8 cellular contexts compared by ENCODE assay signal in the genomic region with DNA sequence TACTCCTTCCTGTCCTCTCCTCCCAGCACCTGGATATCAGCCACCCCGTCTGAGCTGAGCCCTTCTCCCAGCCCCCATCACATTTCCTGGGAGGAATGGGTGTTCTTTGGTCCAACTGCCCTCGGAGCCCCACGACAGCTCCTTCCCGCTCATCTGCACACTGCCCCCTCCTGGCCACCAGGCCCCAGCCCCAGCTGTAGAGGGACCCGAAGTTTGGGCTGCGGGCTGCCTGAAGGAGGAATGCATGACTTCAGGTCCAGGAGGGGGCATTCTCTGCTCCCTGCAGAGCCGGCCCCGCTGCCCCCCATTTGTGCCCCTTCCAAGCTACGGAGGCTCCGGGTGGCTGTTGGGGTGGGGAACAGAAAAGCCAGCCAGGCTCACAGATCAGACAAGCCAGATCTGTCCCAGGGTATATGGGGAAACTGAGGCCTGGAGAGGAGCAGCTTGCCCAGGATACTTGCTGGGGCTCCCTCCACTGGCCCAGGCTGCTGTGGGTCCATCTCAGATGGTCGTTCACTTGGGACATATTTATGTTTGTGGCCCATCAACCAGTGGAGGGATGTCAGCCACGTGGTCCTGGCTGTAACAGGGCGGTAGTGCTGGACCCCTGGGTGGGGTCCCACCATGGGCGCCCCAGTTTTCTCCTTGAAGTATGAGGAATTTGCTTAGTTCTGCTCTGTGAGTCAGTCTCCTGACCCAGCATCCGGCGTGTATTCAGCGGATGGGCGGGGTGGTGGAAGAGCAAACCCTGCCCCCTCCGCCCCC. TPM values are rescaled to one million over a fixed set of nuclear protein-coding genes. Genes with fewer than 3 reads are reported as not detected.
A peak's percentile ranks its signal among the peaks of the same experiment; 100 is the strongest.
DNase-seq lines count a peak whose midpoint lies in the region; ATAC-seq, FAIRE-seq and TF ChIP-seq lines count a peak whose summit lies in the region.

No MANE protein-coding gene starts in this region.

- intact Hi-C loops in natural killer cell (cut with micrococcal nuclease), result loop anchor here (1.0 kb wide), 1 partner anchor 138 kb away; no protein-coding TSS in a partner anchor

- ATAC-seq in natural killer cell, result no peak
- ATAC-seq in natural killer cell treated with Interleukin-12 subunit alpha and Interleukin-12 subunit beta and Interleukin-15 and Interleukin-18, amount 100 ng/mL, for 72 hours, result no peak
- no peak for ATAC-seq in foreskin keratinocyte
- no peak for ATAC-seq in HG03135 (IDR thresholded peaks at IDR 0.05; ENCODE audit: unreplicated experiment)

- no peak for FAIRE-seq in small intestine (lab: Jason Lieb, UNC)

- H3K27me3 ChIP-seq in SJCRH30 (no peaks in the 10 kb centered on the region), foreskin keratinocyte (peaks cover 13% of the 10 kb centered on the region), small intestine (ENCODE audit: control insufficient read depth in 2 of 2, insufficient read depth in 2 of 2, low read length in 2 of 2) (no peaks in the 10 kb centered on the region)
- H3K27me3 ChIP-seq in CD8-positive, alpha-beta memory T cell (ENCODE audit: insufficient read depth, low read length, poor library complexity, severe bottlenecking), result no peaks in the 10 kb centered on the region

- CTCF ChIA-PET in CD8-positive, alpha-beta memory T cell (lab: Charles Lee), result interaction anchor here (1.9 kb wide), 1 partner anchor 11 kb away, joined by 6 read pairs; no protein-coding TSS in a partner anchor

- H3K27ac Mint-ChIP-seq in natural killer cell, result no peak overlapping the region
- no peak overlapping the region for H3K27ac Mint-ChIP-seq in natural killer cell treated with Interleukin-12 subunit alpha and Interleukin-12 subunit beta and Interleukin-15 and Interleukin-18, amount 100 ng/mL, for 72 hours
- H3K27ac Mint-ChIP-seq in CD8-positive, alpha-beta memory T cell, result no peak overlapping the region

- DNase-seq in natural killer cell (no peak), SJCRH30 (peak; percentile 59 to 62), foreskin keratinocyte (no peak), small intestine (peak; percentile 41), T-helper 9 cell (no peak)
- DNase-seq in natural killer cell treated with Interleukin-12 subunit alpha and Interleukin-12 subunit beta and Interleukin-15 and Interleukin-18, amount 100 ng/mL, for 72 hours (ENCODE audit: low spot score), result no peak
- DNase-seq in CD8-positive, alpha-beta memory T cell, result no peak

- H3K4me1 ChIP-seq in SJCRH30, result no peaks in the 10 kb centered on the region
- no peaks in the 10 kb centered on the region for H3K4me1 ChIP-seq in foreskin keratinocyte
- H3K4me1 ChIP-seq in small intestine (ENCODE audit: control insufficient read depth in 2 of 2, insufficient read depth in 1 of 2, low read depth in 1 of 2, low read length in 1 of 2), result no peaks in the 10 kb centered on the region
- no peaks in the 10 kb centered on the region for H3K4me1 ChIP-seq in CD8-positive, alpha-beta memory T cell (ENCODE audit: insufficient read depth, low read length)

- H3K27ac ChIP-seq in SJCRH30 (no peak overlapping the region), foreskin keratinocyte (no peak overlapping the region), small intestine (ENCODE audit: low read depth in 1 of 2, low read length in 1 of 2) (no peak overlapping the region)
- H3K27ac ChIP-seq in CD8-positive, alpha-beta memory T cell (ENCODE audit: low read depth, low read length), result no peak overlapping the region

- POLR2A ChIA-PET in CD8-positive, alpha-beta memory T cell (lab: Charles Lee), result interaction anchor here (0.6 kb wide), 1 partner anchor 13 kb away, joined by 3 read pairs; no protein-coding TSS in a partner anchor

- H3K36me3 ChIP-seq in SJCRH30 (peaks cover 6% of the 10 kb centered on the region), small intestine (ENCODE audit: control insufficient read depth in 2 of 2, insufficient read depth in 2 of 2, low read length in 2 of 2) (no peaks in the 10 kb centered on the region)
- no peaks in the 10 kb centered on the region for H3K36me3 ChIP-seq in CD8-positive, alpha-beta memory T cell (ENCODE audit: insufficient read depth, low read length)

- no peak overlapping the region for H3K4me3 ChIP-seq in SJCRH30
- H3K4me3 ChIP-seq in small intestine (ENCODE audit: low read depth in 1 of 2, low read length in 2 of 2), result no peak overlapping the region
- H3K4me3 ChIP-seq in CD8-positive, alpha-beta memory T cell (ENCODE audit: low read length), result no peak overlapping the region

- peak; percentile 22 for TF ChIP-seq CTCF in natural killer cell (IDR thresholded peaks at IDR 0.05)
- TF ChIP-seq CTCF in foreskin keratinocyte (conservative IDR thresholded peaks at IDR 0.05), result peak; percentile 63

- peaks cover 7 to 14% of the 10 kb centered on the region in 2 donors for H3K27me3 Mint-ChIP-seq in natural killer cell (ENCODE audit: low read depth in 2 of 2)
- peaks cover 4 to 17% of the 10 kb centered on the region in 2 donors for H3K27me3 Mint-ChIP-seq in natural killer cell treated with Interleukin-12 subunit alpha and Interleukin-12 subunit beta and Interleukin-15 and Interleukin-18, amount 100 ng/mL, for 72 hours
- H3K27me3 Mint-ChIP-seq in CD8-positive, alpha-beta memory T cell, result peaks cover 2 to 32% of the 10 kb centered on the region in 2 donors

- peaks cover 0 to 6% of the 10 kb centered on the region in 2 donors for H3K4me1 Mint-ChIP-seq in natural killer cell
- peaks cover 0 to 4% of the 10 kb centered on the region in 2 donors for H3K4me1 Mint-ChIP-seq in natural killer cell treated with Interleukin-12 subunit alpha and Interleukin-12 subunit beta and Interleukin-15 and Interleukin-18, amount 100 ng/mL, for 72 hours (ENCODE audit: low read depth in 2 of 2)
- no peaks in the 10 kb centered on the region for H3K4me1 Mint-ChIP-seq in CD8-positive, alpha-beta memory T cell

- H3K9me3 Mint-ChIP-seq in natural killer cell, result no peaks in the 10 kb centered on the region
- no peaks in the 10 kb centered on the region for H3K9me3 Mint-ChIP-seq in natural killer cell treated with Interleukin-12 subunit alpha and Interleukin-12 subunit beta and Interleukin-15 and Interleukin-18, amount 100 ng/mL, for 72 hours
- no peaks in the 10 kb centered on the region for H3K9me3 Mint-ChIP-seq in CD8-positive, alpha-beta memory T cell

- WGBS in small intestine, 3 donors, result 66 to 69% (median 67%) methylated on average over 19 of the region's 19 CpGs

- no peak overlapping the region for H3K4me3 Mint-ChIP-seq in natural killer cell
- H3K4me3 Mint-ChIP-seq in natural killer cell treated with Interleukin-12 subunit alpha and Interleukin-12 subunit beta and Interleukin-15 and Interleukin-18, amount 100 ng/mL, for 72 hours, result no peak overlapping the region
- H3K4me3 Mint-ChIP-seq in CD8-positive, alpha-beta memory T cell, result no peak overlapping the region

- no peaks in the 10 kb centered on the region for H3K36me3 Mint-ChIP-seq in natural killer cell
- H3K36me3 Mint-ChIP-seq in natural killer cell treated with Interleukin-12 subunit alpha and Interleukin-12 subunit beta and Interleukin-15 and Interleukin-18, amount 100 ng/mL, for 72 hours, result no peaks in the 10 kb centered on the region
- no peaks in the 10 kb centered on the region for H3K36me3 Mint-ChIP-seq in CD8-positive, alpha-beta memory T cell

- H3K9me3 ChIP-seq in SJCRH30 (replicated peaks) (no peaks in the 10 kb centered on the region), small intestine (ENCODE audit: control insufficient read depth, low read depth) (no peaks in the 10 kb centered on the region)
- H3K9me3 ChIP-seq in CD8-positive, alpha-beta memory T cell (ENCODE audit: low read length), result no peaks in the 10 kb centered on the region

RNA-seq across cellular contexts. Expression of a gene that starts 33.1 kb away (rescaled TPM):
- 1 to 10 TPM in 1 of 3 donors, under 1 TPM in 1, not detected in 1; 0.19 to 2.5 TPM for total RNA-seq in natural killer cell
- total RNA-seq in natural killer cell treated with Interleukin-12 subunit alpha and Interleukin-12 subunit beta and Interleukin-15 and Interleukin-18, amount 100 ng/mL, for 72 hours, result under 1 TPM; 0.07 to 0.53 TPM
- 18.2 and 18.7 TPM in 2 replicates for total RNA-seq in SJCRH30 (2014; rRNA removed; shearing (Covaris generic))
- 26.5 and 26.6 TPM in 2 replicates for total RNA-seq in foreskin keratinocyte
- 12.5 and 14.1 TPM in 2 replicates for polyA plus RNA-seq in foreskin keratinocyte
- 10 to 100 TPM; 13.8 to 39.0 (median 20.1) TPM for polyA plus RNA-seq in small intestine
- total RNA-seq in CD8-positive, alpha-beta memory T cell, result under 1 TPM; 0.15 to 0.27 TPM
- 0.41 TPM for polyA plus RNA-seq in CD8-positive, alpha-beta memory T cell

Comparison
In these comparisons a context has a peak if more than half of its experiments do, and no peak if none do; other contexts are left out.
1. DNase-seq: peak in SJCRH30 (2 of 2) and small intestine (single experiment); none in natural killer cell (single experiment), natural killer cell treated with Interleukin-12 subunit alpha and Interleukin-12 subunit beta and Interleukin-15 and Interleukin-18, amount 100 ng/mL, for 72 hours (single experiment), foreskin keratinocyte (0 of 2), CD8-positive, alpha-beta memory T cell (0 of 5) and T-helper 9 cell (single experiment).